In the genomic region with DNA sequence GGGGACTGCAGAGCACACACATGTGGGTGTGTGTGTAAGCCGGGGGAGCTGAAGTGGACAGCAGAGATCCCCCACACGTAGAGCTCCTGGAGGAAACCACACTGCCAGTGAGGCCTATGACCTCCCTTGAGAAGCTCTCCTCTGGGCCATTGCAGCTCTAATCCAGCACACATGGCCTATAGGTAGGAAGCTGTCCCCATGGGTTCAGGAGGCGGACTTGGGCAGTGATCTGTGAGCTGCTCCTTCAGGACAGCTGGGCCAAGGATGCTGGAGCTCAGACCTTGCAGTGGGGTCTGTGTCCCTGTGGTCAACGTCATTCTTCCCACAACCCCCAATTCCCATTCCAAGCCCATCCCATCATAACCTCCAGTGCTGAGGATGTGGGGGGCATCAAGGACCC, we compare ENCODE assay signal across 1 cellular context.
TF ChIP-seq lines count a peak whose summit lies in the region.

No MANE protein-coding gene starts in this region.

TF ChIP-seq in K562, 482 proteins besides CTCF, POLR2A, EP300 and RAD21 (continued from another document):
- TF ChIP-seq, protein P1, sequence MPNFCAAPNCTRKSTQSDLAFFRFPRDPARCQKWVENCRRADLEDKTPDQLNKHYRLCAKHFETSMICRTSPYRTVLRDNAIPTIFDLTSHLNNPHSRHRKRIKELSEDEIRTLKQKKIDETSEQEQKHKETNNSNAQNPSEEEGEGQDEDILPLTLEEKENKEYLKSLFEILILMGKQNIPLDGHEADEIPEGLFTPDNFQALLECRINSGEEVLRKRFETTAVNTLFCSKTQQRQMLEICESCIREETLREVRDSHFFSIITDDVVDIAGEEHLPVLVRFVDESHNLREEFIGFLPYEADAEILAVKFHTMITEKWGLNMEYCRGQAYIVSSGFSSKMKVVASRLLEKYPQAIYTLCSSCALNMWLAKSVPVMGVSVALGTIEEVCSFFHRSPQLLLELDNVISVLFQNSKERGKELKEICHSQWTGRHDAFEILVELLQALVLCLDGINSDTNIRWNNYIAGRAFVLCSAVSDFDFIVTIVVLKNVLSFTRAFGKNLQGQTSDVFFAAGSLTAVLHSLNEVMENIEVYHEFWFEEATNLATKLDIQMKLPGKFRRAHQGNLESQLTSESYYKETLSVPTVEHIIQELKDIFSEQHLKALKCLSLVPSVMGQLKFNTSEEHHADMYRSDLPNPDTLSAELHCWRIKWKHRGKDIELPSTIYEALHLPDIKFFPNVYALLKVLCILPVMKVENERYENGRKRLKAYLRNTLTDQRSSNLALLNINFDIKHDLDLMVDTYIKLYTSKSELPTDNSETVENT (CRISPR knock-in tag; IDR thresholded peaks at IDR 0.05) = peak; percentile 67; the same call in 1 of the 2 replicates
- TF ChIP-seq ETV6 (IDR thresholded peaks at IDR 0.05; ENCODE audit: borderline replicate concordance in 1 of 2, low read depth in 2 of 2, low read length in 1 of 2) (no peak), ETV6 (CRISPR knock-in tag; IDR thresholded peaks at IDR 0.05; ENCODE audit: borderline replicate concordance) (no peak), XRCC5 (IDR thresholded peaks at IDR 0.05; ENCODE audit: low read depth, low read length) (no peak), XRCC4 (IDR thresholded peaks at IDR 0.05; ENCODE audit: extremely low read depth, insufficient read depth, insufficient read length) (no peak), GTF2F1 (IDR thresholded peaks at IDR 0.05; ENCODE audit: low read depth, low read length) (0 out of 2 replicates have a peak, but pooled peaks have one; percentile 51), SP1 (CRISPR knock-in tag; IDR thresholded peaks at IDR 0.05) (no peak), DPF2 (IDR thresholded peaks at IDR 0.05) (no peak), BHLHE40 (IDR thresholded peaks at IDR 0.05; ENCODE audit: low read length) (no peak), RUNX1 (IDR thresholded peaks at IDR 0.05; ENCODE audit: low read depth) (0 out of 2 replicates have a peak, but pooled peaks have one; percentile 33), NCOA4 (IDR thresholded peaks at IDR 0.05; ENCODE audit: partially characterized antibody) (no peak), ZNF507 (tag; conservative IDR thresholded peaks at IDR 0.05) (no peak)
- TF ChIP-seq, protein P2, sequence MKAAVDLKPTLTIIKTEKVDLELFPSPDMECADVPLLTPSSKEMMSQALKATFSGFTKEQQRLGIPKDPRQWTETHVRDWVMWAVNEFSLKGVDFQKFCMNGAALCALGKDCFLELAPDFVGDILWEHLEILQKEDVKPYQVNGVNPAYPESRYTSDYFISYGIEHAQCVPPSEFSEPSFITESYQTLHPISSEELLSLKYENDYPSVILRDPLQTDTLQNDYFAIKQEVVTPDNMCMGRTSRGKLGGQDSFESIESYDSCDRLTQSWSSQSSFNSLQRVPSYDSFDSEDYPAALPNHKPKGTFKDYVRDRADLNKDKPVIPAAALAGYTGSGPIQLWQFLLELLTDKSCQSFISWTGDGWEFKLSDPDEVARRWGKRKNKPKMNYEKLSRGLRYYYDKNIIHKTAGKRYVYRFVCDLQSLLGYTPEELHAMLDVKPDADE (conservative IDR thresholded peaks at IDR 0.05; ENCODE audit: control insufficient read depth, low read depth, low read length) = no peak
- TF ChIP-seq, protein P3, sequence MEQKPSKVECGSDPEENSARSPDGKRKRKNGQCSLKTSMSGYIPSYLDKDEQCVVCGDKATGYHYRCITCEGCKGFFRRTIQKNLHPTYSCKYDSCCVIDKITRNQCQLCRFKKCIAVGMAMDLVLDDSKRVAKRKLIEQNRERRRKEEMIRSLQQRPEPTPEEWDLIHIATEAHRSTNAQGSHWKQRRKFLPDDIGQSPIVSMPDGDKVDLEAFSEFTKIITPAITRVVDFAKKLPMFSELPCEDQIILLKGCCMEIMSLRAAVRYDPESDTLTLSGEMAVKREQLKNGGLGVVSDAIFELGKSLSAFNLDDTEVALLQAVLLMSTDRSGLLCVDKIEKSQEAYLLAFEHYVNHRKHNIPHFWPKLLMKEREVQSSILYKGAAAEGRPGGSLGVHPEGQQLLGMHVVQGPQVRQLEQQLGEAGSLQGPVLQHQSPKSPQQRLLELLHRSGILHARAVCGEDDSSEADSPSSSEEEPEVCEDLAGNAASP (IDR thresholded peaks at IDR 0.05) = no peak
- TF ChIP-seq, protein P4, sequence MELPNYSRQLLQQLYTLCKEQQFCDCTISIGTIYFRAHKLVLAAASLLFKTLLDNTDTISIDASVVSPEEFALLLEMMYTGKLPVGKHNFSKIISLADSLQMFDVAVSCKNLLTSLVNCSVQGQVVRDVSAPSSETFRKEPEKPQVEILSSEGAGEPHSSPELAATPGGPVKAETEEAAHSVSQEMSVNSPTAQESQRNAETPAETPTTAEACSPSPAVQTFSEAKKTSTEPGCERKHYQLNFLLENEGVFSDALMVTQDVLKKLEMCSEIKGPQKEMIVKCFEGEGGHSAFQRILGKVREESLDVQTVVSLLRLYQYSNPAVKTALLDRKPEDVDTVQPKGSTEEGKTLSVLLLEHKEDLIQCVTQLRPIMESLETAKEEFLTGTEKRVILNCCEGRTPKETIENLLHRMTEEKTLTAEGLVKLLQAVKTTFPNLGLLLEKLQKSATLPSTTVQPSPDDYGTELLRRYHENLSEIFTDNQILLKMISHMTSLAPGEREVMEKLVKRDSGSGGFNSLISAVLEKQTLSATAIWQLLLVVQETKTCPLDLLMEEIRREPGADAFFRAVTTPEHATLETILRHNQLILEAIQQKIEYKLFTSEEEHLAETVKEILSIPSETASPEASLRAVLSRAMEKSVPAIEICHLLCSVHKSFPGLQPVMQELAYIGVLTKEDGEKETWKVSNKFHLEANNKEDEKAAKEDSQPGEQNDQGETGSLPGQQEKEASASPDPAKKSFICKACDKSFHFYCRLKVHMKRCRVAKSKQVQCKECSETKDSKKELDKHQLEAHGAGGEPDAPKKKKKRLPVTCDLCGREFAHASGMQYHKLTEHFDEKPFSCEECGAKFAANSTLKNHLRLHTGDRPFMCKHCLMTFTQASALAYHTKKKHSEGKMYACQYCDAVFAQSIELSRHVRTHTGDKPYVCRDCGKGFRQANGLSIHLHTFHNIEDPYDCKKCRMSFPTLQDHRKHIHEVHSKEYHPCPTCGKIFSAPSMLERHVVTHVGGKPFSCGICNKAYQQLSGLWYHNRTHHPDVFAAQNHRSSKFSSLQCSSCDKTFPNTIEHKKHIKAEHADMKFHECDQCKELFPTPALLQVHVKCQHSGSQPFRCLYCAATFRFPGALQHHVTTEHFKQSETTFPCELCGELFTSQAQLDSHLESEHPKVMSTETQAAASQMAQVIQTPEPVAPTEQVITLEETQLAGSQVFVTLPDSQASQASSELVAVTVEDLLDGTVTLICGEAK (IDR thresholded peaks at IDR 0.05) = no peak
- TF ChIP-seq, protein P4 (CRISPR knock-in tag; IDR thresholded peaks at IDR 0.05) = 0 out of 2 replicates have a peak, but pooled peaks have one; percentile 27
- TF ChIP-seq, protein P5, sequence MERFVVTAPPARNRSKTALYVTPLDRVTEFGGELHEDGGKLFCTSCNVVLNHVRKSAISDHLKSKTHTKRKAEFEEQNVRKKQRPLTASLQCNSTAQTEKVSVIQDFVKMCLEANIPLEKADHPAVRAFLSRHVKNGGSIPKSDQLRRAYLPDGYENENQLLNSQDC (CRISPR knock-in tag; IDR thresholded peaks at IDR 0.05) = no peak
